8 cellular contexts compared by ENCODE assay signal in genomic region chr15:50906954-50907865, GRCh38. TPM values are rescaled to one million over a fixed set of nuclear protein-coding genes. Genes with fewer than 3 reads are reported as not detected.
A peak's percentile ranks its signal among the peaks of the same experiment; 100 is the strongest.
DNase-seq lines count a peak whose midpoint lies in the region; ATAC-seq and TF ChIP-seq lines count a peak whose summit lies in the region.

No MANE protein-coding gene starts in this region.

- peaks cover 3% of the 10 kb centered on the region; the same call in 1 of the 2 replicates for H3K36me3 ChIP-seq in OCI-LY1 (ENCODE audit: insufficient read depth, low read length)

- TF ChIP-seq CTCF in OCI-LY1 (IDR thresholded peaks at IDR 0.05; ENCODE audit: low read length) = no peak

- H3K4me1 ChIP-seq in OCI-LY1 (ENCODE audit: insufficient read depth, low read length, severe bottlenecking) = peaks cover 31% of the 10 kb centered on the region

- H3K9me3 ChIP-seq in OCI-LY1 (ENCODE audit: low read length) = no peaks in the 10 kb centered on the region

- peak overlapping the region; percentile 66 for H2AFZ ChIP-seq in OCI-LY1 (ENCODE audit: low read length)

- peak overlapping the region; percentile 83 for H3K9ac ChIP-seq in OCI-LY1 (ENCODE audit: low read length)

- H3K27ac Mint-ChIP-seq in activated T-helper 2 cell treated with anti-CD3 and anti-CD28 coated beads, Interferon-gamma antibody, Interleukin-2, Interleukin-4, amounts not matched to agents 10 μg/mL and 5 μg/mL and 100 μg/mL, durations not matched to agents 14 hours and 24 hours and 36 hours = peak overlapping the region; percentile 99

- intact Hi-C loops in activated T-helper 2 cell treated with anti-CD3 and anti-CD28 coated beads, Interferon-gamma antibody, Interleukin-2, Interleukin-4, amounts not matched to agents 10 μg/mL and 5 μg/mL and 100 μg/mL, durations not matched to agents 14 hours and 24 hours and 36 hours (cut with micrococcal nuclease) = loop anchor here (1.0 to 5.0 kb wide), 11 partner anchors 22 to 770 kb away; partner anchors contain the start of genes SPPL2A and TRPM7

- no peaks in the 10 kb centered on the region for H3K9me2 ChIP-seq in OCI-LY1 (ENCODE audit: low read depth, low read length)

- no peaks in the 10 kb centered on the region for H3F3A ChIP-seq in OCI-LY1 (ENCODE audit: insufficient read depth, low read length)

- H4K20me1 ChIP-seq in OCI-LY1 (ENCODE audit: insufficient read depth, low read length) = no peaks in the 10 kb centered on the region

- peak; percentile 41 for TF ChIP-seq POLR2A in GM18505 (IDR thresholded peaks at IDR 0.05; ENCODE audit: borderline replicate concordance, extremely low read depth, insufficient read depth, insufficient read length)

- H3K9me3 Mint-ChIP-seq in activated T-helper 2 cell treated with anti-CD3 and anti-CD28 coated beads, Interferon-gamma antibody, Interleukin-2, Interleukin-4, amounts not matched to agents 10 μg/mL and 5 μg/mL and 100 μg/mL, durations not matched to agents 14 hours and 24 hours and 36 hours = no peaks in the 10 kb centered on the region

- peak; percentile 48 for ATAC-seq in GM18505 (IDR thresholded peaks at IDR 0.05; ENCODE audit: unreplicated experiment)
- peak; percentile 56 for ATAC-seq in HG02678 (IDR thresholded peaks at IDR 0.05; ENCODE audit: unreplicated experiment)

- peak overlapping the region; percentile 97 for H3K4me3 Mint-ChIP-seq in activated T-helper 2 cell treated with anti-CD3 and anti-CD28 coated beads, Interferon-gamma antibody, Interleukin-2, Interleukin-4, amounts not matched to agents 10 μg/mL and 5 μg/mL and 100 μg/mL, durations not matched to agents 14 hours and 24 hours and 36 hours (ENCODE audit: low read depth)

- peak overlapping the region; percentile 78 for H3K4me3 ChIP-seq in OCI-LY1 (ENCODE audit: low read depth, low read length, poor library complexity, severe bottlenecking)
- H3K4me3 ChIP-seq in skin epidermis = peak overlapping the region; percentile 67 to 98 (median 89)

- DNase-seq in activated T-helper 2 cell treated with anti-CD3 and anti-CD28 coated beads, Interferon-gamma antibody, Interleukin-2, Interleukin-4, amounts not matched to agents 10 μg/mL and 5 μg/mL and 100 μg/mL, durations not matched to agents 14 hours and 24 hours and 36 hours (ENCODE audit: low spot score) = peak; percentile 80
- DNase-seq in globus pallidus (ENCODE audit: low spot score) = peak; percentile 11
- DNase-seq in NCI-H1048 (lab: John Stamatoyannopoulos, UW) = no peak
- DNase-seq in NCI-H1105 (lab: John Stamatoyannopoulos, UW) = no peak

- H3K36me3 Mint-ChIP-seq in activated T-helper 2 cell treated with anti-CD3 and anti-CD28 coated beads, Interferon-gamma antibody, Interleukin-2, Interleukin-4, amounts not matched to agents 10 μg/mL and 5 μg/mL and 100 μg/mL, durations not matched to agents 14 hours and 24 hours and 36 hours (ENCODE audit: low read depth) = peaks cover 22% of the 10 kb centered on the region

- peak overlapping the region; percentile 99 for H3K4me2 ChIP-seq in OCI-LY1 (ENCODE audit: low read length)

- H3K79me2 ChIP-seq in OCI-LY1 (ENCODE audit: insufficient read depth, low read length) = peaks cover 8% of the 10 kb centered on the region; the same call in 1 of the 2 replicates

- no peaks in the 10 kb centered on the region for H3K27me3 Mint-ChIP-seq in activated T-helper 2 cell treated with anti-CD3 and anti-CD28 coated beads, Interferon-gamma antibody, Interleukin-2, Interleukin-4, amounts not matched to agents 10 μg/mL and 5 μg/mL and 100 μg/mL, durations not matched to agents 14 hours and 24 hours and 36 hours (ENCODE audit: low read depth)

- H3K4me1 Mint-ChIP-seq in activated T-helper 2 cell treated with anti-CD3 and anti-CD28 coated beads, Interferon-gamma antibody, Interleukin-2, Interleukin-4, amounts not matched to agents 10 μg/mL and 5 μg/mL and 100 μg/mL, durations not matched to agents 14 hours and 24 hours and 36 hours (ENCODE audit: low read depth) = peaks cover 17% of the 10 kb centered on the region

- H3K27ac ChIP-seq in OCI-LY1 (ENCODE audit: low read depth, low read length, poor library complexity, severe bottlenecking) (peak overlapping the region; percentile 79), skin epidermis (peak overlapping the region; percentile 71 to 98 (median 93))

- no peaks in the 10 kb centered on the region for H3K27me3 ChIP-seq in OCI-LY1 (ENCODE audit: insufficient read depth, low read length)

RNA-seq across cellular contexts. Expression of gene AP4E1, which starts 1.3 kb away (rescaled TPM):
- total RNA-seq in activated T-helper 2 cell treated with anti-CD3 and anti-CD28 coated beads, Interferon-gamma antibody, Interleukin-2, Interleukin-4, amounts not matched to agents 10 μg/mL and 5 μg/mL and 100 μg/mL, durations not matched to agents 14 hours and 24 hours and 36 hours = 16.7 and 17.9 TPM in 2 replicates

Comparison
In these comparisons a context has a peak if more than half of its experiments do, and no peak if none do; other contexts are left out.
1. DNase-seq: peak in activated T-helper 2 cell treated with anti-CD3 and anti-CD28 coated beads, Interferon-gamma antibody, Interleukin-2, Interleukin-4, amounts not matched to agents 10 μg/mL and 5 μg/mL and 100 μg/mL, durations not matched to agents 14 hours and 24 hours and 36 hours (single experiment) and globus pallidus (single experiment); none in NCI-H1048 (single experiment) and NCI-H1105 (single experiment).